ENCODE assay signal across 2 cellular contexts in the genomic region with DNA sequence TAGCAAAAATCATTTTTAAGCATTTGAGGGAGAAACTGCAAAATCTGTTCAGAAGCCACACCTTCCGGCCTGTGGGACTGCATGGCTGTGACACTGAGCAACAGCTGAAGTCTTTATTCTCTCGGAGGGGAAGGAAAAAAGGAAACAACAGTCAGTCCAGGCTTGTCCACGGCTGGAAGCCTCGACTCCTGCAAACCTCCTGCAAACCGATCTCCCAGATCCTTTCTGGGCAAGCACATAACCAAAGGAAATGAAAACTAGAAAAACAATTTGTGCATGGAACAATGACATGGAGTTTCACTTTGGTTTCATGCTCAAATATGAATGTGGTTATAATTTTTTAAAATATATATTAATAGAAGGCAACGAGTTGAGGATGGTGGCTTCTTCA.
TF ChIP-seq lines count a peak whose summit lies in the region.

No MANE protein-coding gene starts in this region.

TF ChIP-seq in liver, 16 proteins besides CTCF, POLR2A, EP300 and RAD21:
- TF ChIP-seq HNF4A (conservative IDR thresholded peaks at IDR 0.05) = no peak
- TF ChIP-seq REST (IDR thresholded peaks at IDR 0.05) = no peak
- no peak for TF ChIP-seq JUND (IDR thresholded peaks at IDR 0.05)
- TF ChIP-seq NR2F2 (IDR thresholded peaks at IDR 0.05) = no peak
- TF ChIP-seq MAX (IDR thresholded peaks at IDR 0.05) = no peak
- TF ChIP-seq FOXA1 (IDR thresholded peaks at IDR 0.05) = no peak
- TF ChIP-seq, protein P1, sequence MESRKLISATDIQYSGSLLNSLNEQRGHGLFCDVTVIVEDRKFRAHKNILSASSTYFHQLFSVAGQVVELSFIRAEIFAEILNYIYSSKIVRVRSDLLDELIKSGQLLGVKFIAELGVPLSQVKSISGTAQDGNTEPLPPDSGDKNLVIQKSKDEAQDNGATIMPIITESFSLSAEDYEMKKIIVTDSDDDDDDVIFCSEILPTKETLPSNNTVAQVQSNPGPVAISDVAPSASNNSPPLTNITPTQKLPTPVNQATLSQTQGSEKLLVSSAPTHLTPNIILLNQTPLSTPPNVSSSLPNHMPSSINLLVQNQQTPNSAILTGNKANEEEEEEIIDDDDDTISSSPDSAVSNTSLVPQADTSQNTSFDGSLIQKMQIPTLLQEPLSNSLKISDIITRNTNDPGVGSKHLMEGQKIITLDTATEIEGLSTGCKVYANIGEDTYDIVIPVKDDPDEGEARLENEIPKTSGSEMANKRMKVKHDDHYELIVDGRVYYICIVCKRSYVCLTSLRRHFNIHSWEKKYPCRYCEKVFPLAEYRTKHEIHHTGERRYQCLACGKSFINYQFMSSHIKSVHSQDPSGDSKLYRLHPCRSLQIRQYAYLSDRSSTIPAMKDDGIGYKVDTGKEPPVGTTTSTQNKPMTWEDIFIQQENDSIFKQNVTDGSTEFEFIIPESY (IDR thresholded peaks at IDR 0.05) = no peak
- no peak for TF ChIP-seq TAF1 (conservative IDR thresholded peaks at IDR 0.05)
- TF ChIP-seq EGR1 (IDR thresholded peaks at IDR 0.05; ENCODE audit: low read depth in 2 of 2) = no peak
- no peak for TF ChIP-seq YY1 (IDR thresholded peaks at IDR 0.05)
- TF ChIP-seq HNF4G (IDR thresholded peaks at IDR 0.05) = no peak

TF ChIP-seq in HepG2, 621 proteins besides CTCF, POLR2A, EP300 and RAD21:
- TF ChIP-seq RNF2 (conservative IDR thresholded peaks at IDR 0.05; ENCODE audit: low read depth) = no peak
- no peak for TF ChIP-seq FOXC1 (CRISPR knock-in tag; IDR thresholded peaks at IDR 0.05; ENCODE audit: borderline replicate concordance)
- TF ChIP-seq, protein P1 (CRISPR knock-in tag; IDR thresholded peaks at IDR 0.05) = no peak
- TF ChIP-seq BCL6 (CRISPR knock-in tag; IDR thresholded peaks at IDR 0.05) = no peak
- TF ChIP-seq PLRG1 (conservative IDR thresholded peaks at IDR 0.05) = no peak
- TF ChIP-seq ZNF644 (CRISPR knock-in tag; IDR thresholded peaks at IDR 0.05; ENCODE audit: low read depth) = no peak
- TF ChIP-seq BRCA1 (CRISPR knock-in tag; IDR thresholded peaks at IDR 0.05) = no peak
- TF ChIP-seq ZNF232 (CRISPR knock-in tag; IDR thresholded peaks at IDR 0.05; ENCODE audit: borderline replicate concordance) = no peak
- TF ChIP-seq SNAPC2 (CRISPR knock-in tag; IDR thresholded peaks at IDR 0.05) = no peak
- no peak for TF ChIP-seq GATA4 (IDR thresholded peaks at IDR 0.05; ENCODE audit: borderline replicate concordance, low read depth)
- TF ChIP-seq PAX8 (CRISPR knock-in tag; IDR thresholded peaks at IDR 0.05; ENCODE audit: borderline replicate concordance) = no peak
- no peak for TF ChIP-seq MEF2D (CRISPR knock-in tag; IDR thresholded peaks at IDR 0.05)
- no peak for TF ChIP-seq TGIF2 (CRISPR knock-in tag; IDR thresholded peaks at IDR 0.05)
